1 cellular context compared by ENCODE assay signal in genomic region chr4:122666527-122667245, GRCh38.
TF ChIP-seq lines count a peak whose summit lies in the region.

No MANE protein-coding gene starts in this region.

TF ChIP-seq in SK-N-SH treated with all-trans-retinoic acid at 6 μM for 48 hours, 23 proteins besides CTCF, POLR2A, EP300 and RAD21 (continued from another document):
- TF ChIP-seq CSRNP3 (CRISPR knock-in tag; IDR thresholded peaks at IDR 0.05) (no peak), ESRRG (CRISPR knock-in tag; IDR thresholded peaks at IDR 0.05) (no peak), TOX (CRISPR knock-in tag; IDR thresholded peaks at IDR 0.05; ENCODE audit: borderline replicate concordance) (peak; percentile 84; the same call in 1 of the 2 replicates), RARB (CRISPR knock-in tag; IDR thresholded peaks at IDR 0.05) (no peak), ZFP30 (CRISPR knock-in tag; IDR thresholded peaks at IDR 0.05) (no peak), BACH2 (CRISPR knock-in tag; IDR thresholded peaks at IDR 0.05; ENCODE audit: borderline replicate concordance) (no peak), ZFP3 (CRISPR knock-in tag; IDR thresholded peaks at IDR 0.05) (no peak), ZC3H10 (CRISPR knock-in tag; IDR thresholded peaks at IDR 0.05) (peak; percentile 77), ZNF70 (CRISPR knock-in tag; IDR thresholded peaks at IDR 0.05) (no peak), PPARA (CRISPR knock-in tag; IDR thresholded peaks at IDR 0.05; ENCODE audit: borderline replicate concordance) (no peak), SNAI2 (CRISPR knock-in tag; IDR thresholded peaks at IDR 0.05) (no peak), CREB5 (CRISPR knock-in tag; IDR thresholded peaks at IDR 0.05; ENCODE audit: low read depth) (peak; percentile 36; the same call in 1 of the 2 replicates)
TF ChIP-seq in SK-N-SH treated with all-trans-retinoic acid at 6 μM for 48 hours: peak in this region for 4.
